ENCODE assay signal across 8 cellular contexts in the genomic region with DNA sequence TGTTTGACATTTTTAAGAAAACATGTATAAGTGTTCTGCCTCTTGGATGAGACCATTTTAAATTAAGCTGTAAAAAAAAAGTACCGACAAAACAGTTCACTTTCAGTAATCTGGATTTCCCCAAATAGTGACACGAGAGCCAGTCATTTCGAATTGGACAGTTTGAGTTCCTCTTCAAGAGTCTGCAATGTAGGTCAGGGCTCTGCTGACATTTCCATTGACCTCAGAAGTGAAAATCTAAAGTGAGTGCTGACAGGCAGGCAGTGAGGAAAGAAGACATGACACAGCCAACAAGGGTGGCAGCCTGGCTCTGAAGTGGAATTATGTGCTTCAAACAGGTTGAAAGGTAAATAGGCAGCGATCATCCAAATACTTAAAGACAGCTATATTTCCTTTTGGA. TPM values are rescaled to one million over a fixed set of nuclear protein-coding genes. Genes with fewer than 3 reads are reported as not detected.
DNase-seq lines count a peak whose midpoint lies in the region; ATAC-seq and TF ChIP-seq lines count a peak whose summit lies in the region.

A gene with protein sequence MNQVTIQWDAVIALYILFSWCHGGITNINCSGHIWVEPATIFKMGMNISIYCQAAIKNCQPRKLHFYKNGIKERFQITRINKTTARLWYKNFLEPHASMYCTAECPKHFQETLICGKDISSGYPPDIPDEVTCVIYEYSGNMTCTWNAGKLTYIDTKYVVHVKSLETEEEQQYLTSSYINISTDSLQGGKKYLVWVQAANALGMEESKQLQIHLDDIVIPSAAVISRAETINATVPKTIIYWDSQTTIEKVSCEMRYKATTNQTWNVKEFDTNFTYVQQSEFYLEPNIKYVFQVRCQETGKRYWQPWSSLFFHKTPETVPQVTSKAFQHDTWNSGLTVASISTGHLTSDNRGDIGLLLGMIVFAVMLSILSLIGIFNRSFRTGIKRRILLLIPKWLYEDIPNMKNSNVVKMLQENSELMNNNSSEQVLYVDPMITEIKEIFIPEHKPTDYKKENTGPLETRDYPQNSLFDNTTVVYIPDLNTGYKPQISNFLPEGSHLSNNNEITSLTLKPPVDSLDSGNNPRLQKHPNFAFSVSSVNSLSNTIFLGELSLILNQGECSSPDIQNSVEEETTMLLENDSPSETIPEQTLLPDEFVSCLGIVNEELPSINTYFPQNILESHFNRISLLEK (plus strand): TSS at position 259 of the 400 bp plus-strand sequence. CDS start 1,667 bp downstream, outside the sequence.

- H3K27ac Mint-ChIP-seq in activated naive CD4-positive, alpha-beta T cell treated with anti-CD3 and anti-CD28 coated beads, Interleukin-2, amount 50 U/mL, for 72 hours, result peak within 1 kb of the TSS; percentile 70 to 96
- H3K27ac Mint-ChIP-seq in progenitor cell of endocrine pancreas, result no peak within 1 kb of the TSS

- no peak within 1 kb of the TSS for H3K4me3 Mint-ChIP-seq in progenitor cell of endocrine pancreas (ENCODE audit: low read depth)

- no peaks in the 10 kb centered on the region for H3K9me3 Mint-ChIP-seq in activated naive CD4-positive, alpha-beta T cell treated with anti-CD3 and anti-CD28 coated beads, Interleukin-2, amount 50 U/mL, for 72 hours
- no peaks in the 10 kb centered on the region for H3K9me3 Mint-ChIP-seq in progenitor cell of endocrine pancreas (ENCODE audit: low read depth)

- ATAC-seq in GM19395 (IDR thresholded peaks at IDR 0.05; ENCODE audit: unreplicated experiment) (peak; percentile 85), HG03066 (IDR thresholded peaks at IDR 0.05; ENCODE audit: low read depth, unreplicated experiment) (peak; percentile 75)
- peak; percentile 72 to 76 for ATAC-seq in activated naive CD4-positive, alpha-beta T cell treated with anti-CD3 and anti-CD28 coated beads, Interleukin-2, amount 50 U/mL, for 72 hours

- peaks cover 0 to 34% of the 10 kb centered on the region in 2 donors for H3K36me3 Mint-ChIP-seq in activated naive CD4-positive, alpha-beta T cell treated with anti-CD3 and anti-CD28 coated beads, Interleukin-2, amount 50 U/mL, for 72 hours
- no peaks in the 10 kb centered on the region for H3K36me3 Mint-ChIP-seq in progenitor cell of endocrine pancreas (ENCODE audit: insufficient read depth)

- TF ChIP-seq CTCF in GM13977 (IDR thresholded peaks at IDR 0.05; ENCODE audit: extremely low read depth, insufficient read depth, missing control alignments) (no peak), progenitor cell of endocrine pancreas (IDR thresholded peaks at IDR 0.05; ENCODE audit: unreplicated experiment) (no peak)

- H3K27me3 Mint-ChIP-seq in progenitor cell of endocrine pancreas, result peaks cover 3% of the 10 kb centered on the region

- in situ Hi-C loops in GM13977 (cut with MboI; ENCODE audit: low pct_unique_long_range_greater_than_20kb, low sequenced_read_pairs, unreplicated experiment), result no loop called here

- peaks cover 6% of the 10 kb centered on the region for H3K4me1 Mint-ChIP-seq in progenitor cell of endocrine pancreas (ENCODE audit: low read depth)

- DNase-seq in GM13977 (ENCODE audit: low spot score) (peak; percentile 38), amygdala (lab: John Stamatoyannopoulos, UW) (no peak), hypothalamus (lab: John Stamatoyannopoulos, UW) (no peak), DMS 273 treated with DMSO at 0.1 percent for 48 hours (lab: John Stamatoyannopoulos, UW) (no peak), progenitor cell of endocrine pancreas (ENCODE audit: low spot score, unreplicated experiment) (no peak)
- peak; percentile 60 to 66 for DNase-seq in activated naive CD4-positive, alpha-beta T cell treated with anti-CD3 and anti-CD28 coated beads, Interleukin-2, amount 50 U/mL, for 72 hours (ENCODE audit: low spot score in 2 of 2)

RNA-seq across cellular contexts. Expression of the gene that starts here (rescaled TPM):
- total RNA-seq in activated naive CD4-positive, alpha-beta T cell treated with anti-CD3 and anti-CD28 coated beads, Interleukin-2, amount 50 U/mL, for 72 hours, result 10 to 100 TPM in 1 of 2 donors, under 1 TPM in 1; 0.87 to 15.6 TPM
- total RNA-seq in progenitor cell of endocrine pancreas, result not detected in 2 replicates

Comparison
In these comparisons a context has a peak if more than half of its experiments do, and no peak if none do; other contexts are left out.
1. DNase-seq: peak in GM13977 (single experiment) and activated naive CD4-positive, alpha-beta T cell treated with anti-CD3 and anti-CD28 coated beads, Interleukin-2, amount 50 U/mL, for 72 hours (2 of 2); none in amygdala (0 of 56), hypothalamus (0 of 51), DMS 273 treated with DMSO at 0.1 percent for 48 hours (single experiment) and progenitor cell of endocrine pancreas (single experiment).
2. Peak in every context shown above with its lines, with median percentiles within 50 percentile points of each other: ATAC-seq.